Comparison of ENCODE assay signal across 24 cellular contexts in genomic region chr16:27852116-27852515, GRCh38.
"Had no signal": no experiment of that assay in that cellular context is flagged by ENCODE, and none has a peak within 500 bp of the region (broad histone marks: within the 10 kb centered on the region; RNA-seq: fewer than 3 reads in every experiment).

No MANE protein-coding gene starts in this region.

- H3K4me1 ChIP-seq: prostate gland, stomach, testis had no signal

- H3K36me3 ChIP-seq: neutrophil, prostate gland, right atrium auricular region, stomach, tibial artery had no signal

- H3K27me3 ChIP-seq: dorsolateral prefrontal cortex, right atrium auricular region, testis, tibial artery had no signal

- H3K27ac ChIP-seq: dorsolateral prefrontal cortex, neutrophil, prostate gland, right atrium auricular region, stomach, testis, tibial artery had no signal

- H3K27ac Mint-ChIP-seq: immature natural killer cell; memory B cell; mesothelial cell of epicardium; naive B cell; natural killer cell treated with Interleukin-12 subunit alpha and Interleukin-12 subunit beta and Interleukin-15 and Interleukin-18, amount 100 ng/mL, for 72 hours; stimulated activated effector memory CD8-positive, alpha-beta T cell treated with anti-CD3 and anti-CD28 coated beads, Interleukin-12 subunit alpha, Interleukin-12 subunit beta, amount 100 ng/mL, for 72 hours; type B pancreatic cell had no signal

- H3K4me3 ChIP-seq: dorsolateral prefrontal cortex, lung, mucosa of descending colon, prostate gland, right atrium auricular region, stomach, testis, tibial artery had no signal

- H3K4me3 Mint-ChIP-seq: immature natural killer cell; memory B cell; mesothelial cell of epicardium; naive B cell; natural killer cell treated with Interleukin-12 subunit alpha and Interleukin-12 subunit beta and Interleukin-15 and Interleukin-18, amount 100 ng/mL, for 72 hours; neural crest cell; stimulated activated effector memory CD8-positive, alpha-beta T cell treated with anti-CD3 and anti-CD28 coated beads, Interleukin-12 subunit alpha, Interleukin-12 subunit beta, amount 100 ng/mL, for 72 hours; type B pancreatic cell had no signal

- H3K9me3 Mint-ChIP-seq: memory B cell; mesothelial cell of epicardium; natural killer cell treated with Interleukin-12 subunit alpha and Interleukin-12 subunit beta and Interleukin-15 and Interleukin-18, amount 100 ng/mL, for 72 hours; neural crest cell; stimulated activated effector memory CD8-positive, alpha-beta T cell treated with anti-CD3 and anti-CD28 coated beads, Interleukin-12 subunit alpha, Interleukin-12 subunit beta, amount 100 ng/mL, for 72 hours; type B pancreatic cell had no signal

- ATAC-seq: left lobe of liver; mucosa of descending colon; natural killer cell treated with Interleukin-12 subunit alpha and Interleukin-12 subunit beta and Interleukin-15 and Interleukin-18, amount 100 ng/mL, for 72 hours; sciatic nerve; stimulated activated effector memory CD8-positive, alpha-beta T cell treated with anti-CD3 and anti-CD28 coated beads, Interleukin-12 subunit alpha, Interleukin-12 subunit beta, amount 100 ng/mL, for 72 hours had no signal

- DNase-seq: effector CD4-positive, alpha-beta T cell; hypothalamus; immature natural killer cell; mucosa of descending colon; naive B cell; stimulated activated CD4-positive, alpha-beta T cell treated with anti-CD3 and anti-CD28 coated beads, Interleukin-2, amount 100 ng/mL, for 24 hours; stimulated activated CD4-positive, alpha-beta T cell treated with anti-CD3 and anti-CD28 coated beads, Interleukin-4, amount 100 ng/mL, for 24 hours; stimulated activated naive CD4-positive, alpha-beta T cell treated with Interleukin-2 at 50 U/mL for 16 hours; stomach; testis had no signal

- H3K9me3 ChIP-seq: mucosa of descending colon, neutrophil, prostate gland, right atrium auricular region, stomach, testis, tibial artery had no signal

- H3K4me1 Mint-ChIP-seq: immature natural killer cell, memory B cell had no signal

- H3K36me3 Mint-ChIP-seq: immature natural killer cell; memory B cell; mesothelial cell of epicardium; natural killer cell treated with Interleukin-12 subunit alpha and Interleukin-12 subunit beta and Interleukin-15 and Interleukin-18, amount 100 ng/mL, for 72 hours; stimulated activated effector memory CD8-positive, alpha-beta T cell treated with anti-CD3 and anti-CD28 coated beads, Interleukin-12 subunit alpha, Interleukin-12 subunit beta, amount 100 ng/mL, for 72 hours; type B pancreatic cell had no signal
